ENCODE assay signal across 1 cellular context in genomic region chr14:103980623-103981238, GRCh38.
TF ChIP-seq lines count a peak whose summit lies in the region.

No MANE protein-coding gene starts in this region.

TF ChIP-seq in K562, 482 proteins besides CTCF, POLR2A, EP300 and RAD21 (continued from another document):
- TF ChIP-seq, protein P1, sequence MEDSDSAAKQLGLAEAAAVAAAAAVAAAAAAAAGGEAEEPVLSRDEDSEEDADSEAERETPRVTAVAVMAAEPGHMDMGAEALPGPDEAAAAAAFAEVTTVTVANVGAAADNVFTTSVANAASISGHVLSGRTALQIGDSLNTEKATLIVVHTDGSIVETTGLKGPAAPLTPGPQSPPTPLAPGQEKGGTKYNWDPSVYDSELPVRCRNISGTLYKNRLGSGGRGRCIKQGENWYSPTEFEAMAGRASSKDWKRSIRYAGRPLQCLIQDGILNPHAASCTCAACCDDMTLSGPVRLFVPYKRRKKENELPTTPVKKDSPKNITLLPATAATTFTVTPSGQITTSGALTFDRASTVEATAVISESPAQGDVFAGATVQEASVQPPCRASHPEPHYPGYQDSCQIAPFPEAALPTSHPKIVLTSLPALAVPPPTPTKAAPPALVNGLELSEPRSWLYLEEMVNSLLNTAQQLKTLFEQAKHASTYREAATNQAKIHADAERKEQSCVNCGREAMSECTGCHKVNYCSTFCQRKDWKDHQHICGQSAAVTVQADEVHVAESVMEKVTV (CRISPR knock-in tag; IDR thresholded peaks at IDR 0.05) = peak; percentile 52
- TF ChIP-seq CC2D1A (IDR thresholded peaks at IDR 0.05) = 0 out of 2 replicates have a peak, but pooled peaks have one; percentile 24
